ENCODE assay signal across 11 cellular contexts in genomic region chr4:126916626-126917140, GRCh38.
DNase-seq lines count a peak whose midpoint lies in the region; ATAC-seq, FAIRE-seq and TF ChIP-seq lines count a peak whose summit lies in the region.
"Had no signal": no experiment of that assay in that cellular context is flagged by ENCODE, and none has a peak within 500 bp of the region (broad histone marks: within the 10 kb centered on the region; RNA-seq: fewer than 3 reads in every experiment).

No MANE protein-coding gene starts in this region.

- in situ Hi-C loops in K562 (cut with MboI) = no loop called here

- H3K36me3 ChIP-seq in K562 (ENCODE audit: control insufficient read depth, insufficient read depth, low read length) (peaks cover 11% of the 10 kb centered on the region; the same call in 1 of the 3 replicates), left lung (no peaks in the 10 kb centered on the region)
- no peaks in the 10 kb centered on the region for H3K36me3 ChIP-seq in CD4-positive, alpha-beta memory T cell (ENCODE audit: insufficient read depth, low read length)
- H3K36me3 ChIP-seq: BLaER1 had no signal

- POLR2A ChIA-PET in AG04450 (lab: Yijun Ruan, JAX) = interaction anchor here (0.6 to 1.1 kb wide), 3 partner anchors 17 to 1602 kb away, joined by 3 to 4 read pairs (median 3); partner anchors contain the start of gene FAT4
- POLR2A ChIA-PET in K562 (lab: Yijun Ruan, JAX) = interaction anchor here (0.7 to 0.9 kb wide), 2 partner anchors 13 to 28 kb away, joined by 3 to 4 read pairs; no protein-coding TSS in a partner anchor
- POLR2A ChIA-PET in CD4-positive, alpha-beta memory T cell (lab: Charles Lee; ENCODE audit: partially characterized antibody) = no interaction called here

- H3K27me3 ChIP-seq in AG04450 (ENCODE audit: control insufficient read depth, insufficient read depth, low read length) (no peaks in the 10 kb centered on the region), K562 (ENCODE audit: control insufficient read depth in 2 of 2, insufficient read depth in 2 of 2, low read length in 2 of 2) (no peaks in the 10 kb centered on the region), left lung (no peaks in the 10 kb centered on the region)
- no peaks in the 10 kb centered on the region for H3K27me3 ChIP-seq in CD4-positive, alpha-beta memory T cell (ENCODE audit: insufficient read depth, low read length)
- H3K27me3 ChIP-seq: BLaER1, body of pancreas had no signal

- H4K20me1 ChIP-seq in K562 (replicated peaks; ENCODE audit: control insufficient read depth, insufficient read depth, low read length) = no peaks in the 10 kb centered on the region
- H4K20me1 ChIP-seq: BLaER1 had no signal

- H3K4me3 ChIP-seq in AG04450 (ENCODE audit: low read depth, low read length) (peak overlapping the region; percentile 50), K562 (no peak overlapping the region), left lung (no peak overlapping the region)
- no peak overlapping the region for H3K4me3 ChIP-seq in CD4-positive, alpha-beta memory T cell (ENCODE audit: low read length in 2 of 2)
- H3K4me3 ChIP-seq: BLaER1, body of pancreas had no signal

- H3K9me3 ChIP-seq in AG04450 (ENCODE audit: control insufficient read depth, insufficient read depth, low read length) (no peaks in the 10 kb centered on the region), K562 (replicated peaks; ENCODE audit: control insufficient read depth, insufficient read depth, low read depth, low read length) (no peaks in the 10 kb centered on the region), left lung (peaks cover 0 to 6% of the 10 kb centered on the region in 2 donors)
- no peaks in the 10 kb centered on the region for H3K9me3 ChIP-seq in CD4-positive, alpha-beta memory T cell (ENCODE audit: control insufficient read depth in 1 of 2, low read length in 2 of 2)
- H3K9me3 ChIP-seq: BLaER1, body of pancreas had no signal

- H3K9me3 Mint-ChIP-seq in CD4-positive, alpha-beta memory T cell = peaks cover 1 to 21% (median 9%) of the 10 kb centered on the region in 8 donors

- H3K27ac ChIP-seq in AG04450 (ENCODE audit: low read depth, low read length) (peak overlapping the region; percentile 91), K562 (ENCODE audit: extremely low read depth, low read depth, low read length) (peak overlapping the region; percentile 66), left lung (peak overlapping the region in 1 of 2 donors; percentile 40)
- H3K27ac ChIP-seq in CD4-positive, alpha-beta memory T cell (ENCODE audit: low read depth, low read length) = no peak overlapping the region
- H3K27ac ChIP-seq: BLaER1, body of pancreas had no signal

- no peaks in the 10 kb centered on the region for H3K9me1 ChIP-seq in K562 (ENCODE audit: control insufficient read depth, insufficient read depth, low read length)

- no peak for TF ChIP-seq POLR2A in K562 (conservative IDR thresholded peaks at IDR 0.05)

- ATAC-seq in K562 (peak; percentile 96), left lung (peak; percentile 68), HG03108 (IDR thresholded peaks at IDR 0.05; ENCODE audit: unreplicated experiment) (no peak)
- no peak for ATAC-seq in activated CD4-positive, CD25-positive, alpha-beta regulatory T cell treated with anti-CD3 and anti-CD28 coated beads, Interleukin-2, amount 50 U/mL, for 24 hours
- ATAC-seq: body of pancreas had no signal

- intact Hi-C loops in K562 (cut with micrococcal nuclease) = loop anchor here (2.0 kb wide), 2 partner anchors 38 to 184 kb away; no protein-coding TSS in a partner anchor
- intact Hi-C loops in left lung (cut with DNase I) = no loop called here
- intact Hi-C loops in CD4-positive, alpha-beta memory T cell (cut with micrococcal nuclease) = no loop called here

- H3K36me3 Mint-ChIP-seq in CD4-positive, alpha-beta memory T cell = no peaks in the 10 kb centered on the region

- peak; percentile 73 for FAIRE-seq in K562 (lab: Jason Lieb, UNC)

- CTCF ChIA-PET in AG04450 (lab: Charles Lee) (no interaction called here), K562 (lab: Yijun Ruan, JAX; ENCODE audit: low intra/inter-chr PET ratio) (no interaction called here)
- CTCF ChIA-PET in CD4-positive, alpha-beta memory T cell (lab: Charles Lee; ENCODE audit: partially characterized antibody) = no interaction called here

- H3K4me1 Mint-ChIP-seq in CD4-positive, alpha-beta memory T cell = no peaks in the 10 kb centered on the region

- BruUV-seq in K562 (replicated peaks; lab: Mats Ljungman, UMichigan) = no TSS peak

- peaks cover 95% of the 10 kb centered on the region for H3K79me2 ChIP-seq in K562 (ENCODE audit: control insufficient read depth, insufficient read depth, low read length)

- peak overlapping the region; percentile 54 to 61; a peak in 3 of 4 replicates for H3K9ac ChIP-seq in K562 (ENCODE audit: insufficient read depth in 1 of 2, low read depth in 2 of 2, low read length in 2 of 2)
- H3K9ac ChIP-seq: BLaER1 had no signal

- peak overlapping the region; percentile 75 for H3K4me2 ChIP-seq in K562 (ENCODE audit: insufficient read depth, low read length)
- H3K4me2 ChIP-seq: BLaER1 had no signal

- peak overlapping the region; percentile 70 for H2AFZ ChIP-seq in K562 (ENCODE audit: low read depth, low read length)

- TF ChIP-seq EP300 in K562 (IDR thresholded peaks at IDR 0.05; ENCODE audit: low read length) = no peak; the same call in 1 of the 2 replicates

- TF ChIP-seq CTCF in AG04450 (IDR thresholded peaks at IDR 0.05; ENCODE audit: low read depth, low read length) (peak; percentile 29), K562 (IDR thresholded peaks at IDR 0.05 in 2 of 3, conservative IDR thresholded peaks at IDR 0.05 in 1 of 3; ENCODE audit: insufficient read depth in 2 of 3, low read depth in 1 of 3, low read length in 3 of 3) (no peak), left lung (IDR thresholded peaks at IDR 0.05) (no peak)

- DNase-seq in AG04450 (ENCODE audit: low read depth, low spot score) = peak; percentile 73
- peak; percentile 83 for DNase-seq in LHCN-M2 (ENCODE audit: low read depth)
- peak in 3 of 4 experiments; percentile 20 to 83 (median 47) for DNase-seq in K562 (ENCODE audit: extremely low read depth in 1 of 4, low spot score in 3 of 4)
- no peak for DNase-seq in left lung
- DNase-seq in CD4-positive, alpha-beta memory T cell = no peak
- no peak for DNase-seq in nucleus accumbens (lab: John Stamatoyannopoulos, UW)
- DNase-seq: body of pancreas, NCI-H1105 treated with DMSO at 0.1 percent for 48 hours had no signal

- WGBS in K562 (ENCODE audit: insufficient coverage, low coverage, missing lambda C conversion rate) = 0% methylated on average over 10 of the region's 10 CpGs

- peaks cover 0 to 11% of the 10 kb centered on the region in 2 experiments; a peak in 1 of 5 replicates for H3K4me1 ChIP-seq in K562 (replicated peaks in 1 of 2; ENCODE audit: control insufficient read depth in 2 of 2, insufficient read depth in 2 of 2, low read length in 2 of 2)
- H3K4me1 ChIP-seq in left lung = no peaks in the 10 kb centered on the region
- H3K4me1 ChIP-seq in CD4-positive, alpha-beta memory T cell (ENCODE audit: insufficient read depth, low read length) = no peaks in the 10 kb centered on the region
- H3K4me1 ChIP-seq: BLaER1, body of pancreas had no signal

- no peaks in the 10 kb centered on the region for H3K27me3 Mint-ChIP-seq in CD4-positive, alpha-beta memory T cell

- TF ChIP-seq RAD21 in K562 (CRISPR knock-in tag; conservative IDR thresholded peaks at IDR 0.05 in 1 of 2, IDR thresholded peaks at IDR 0.05 in 1 of 2) = no peak

- H3K27ac Mint-ChIP-seq in CD4-positive, alpha-beta memory T cell = no peak overlapping the region

- H3K4me3 Mint-ChIP-seq in CD4-positive, alpha-beta memory T cell = no peak overlapping the region

TF ChIP-seq in K562, 482 proteins besides CTCF, POLR2A, EP300 and RAD21 (continues in another document):
- TF ChIP-seq NELFE (IDR thresholded peaks at IDR 0.05; ENCODE audit: insufficient read depth, insufficient read length) (no peak), CHAMP1 (IDR thresholded peaks at IDR 0.05) (0 out of 2 replicates have a peak, but pooled peaks have one; percentile 6), DDX20 (tag; IDR thresholded peaks at IDR 0.05; ENCODE audit: low read depth) (no peak), FOXM1 (IDR thresholded peaks at IDR 0.05; ENCODE audit: low read depth) (peak; percentile 16; the same call in 1 of the 2 replicates), FOXM1 (CRISPR knock-in tag; IDR thresholded peaks at IDR 0.05; ENCODE audit: low read depth) (no peak), HDAC1 (IDR thresholded peaks at IDR 0.05) (no peak), ZNF224 (CRISPR knock-in tag; IDR thresholded peaks at IDR 0.05) (no peak), ZBTB12 (CRISPR knock-in tag; IDR thresholded peaks at IDR 0.05) (no peak), SOX6 (IDR thresholded peaks at IDR 0.05) (no peak), CREB1 (IDR thresholded peaks at IDR 0.05) (peak; percentile 35; the same call in 1 of the 2 replicates), CREB1 (CRISPR knock-in tag; IDR thresholded peaks at IDR 0.05) (no peak)

Comparison
In these comparisons a context has a peak if more than half of its experiments do, and no peak if none do; other contexts are left out.
1. DNase-seq: peak in AG04450 (single experiment), LHCN-M2 (single experiment) and K562 (3 of 4); none in left lung (0 of 2), CD4-positive, alpha-beta memory T cell (0 of 5) and nucleus accumbens (0 of 56).
2. ATAC-seq: peak in K562 (single experiment) and left lung (single experiment); none in HG03108 (single experiment) and activated CD4-positive, CD25-positive, alpha-beta regulatory T cell treated with anti-CD3 and anti-CD28 coated beads, Interleukin-2, amount 50 U/mL, for 24 hours (0 of 2).